ENCODE assay signal across 8 cellular contexts in genomic region chr16:22190169-22191088, GRCh38. TPM values are rescaled to one million over a fixed set of nuclear protein-coding genes. Genes with fewer than 3 reads are reported as not detected.
DNase-seq lines count a peak whose midpoint lies in the region; ATAC-seq and TF ChIP-seq lines count a peak whose summit lies in the region.

No MANE protein-coding gene starts in this region.

- ATAC-seq in HG02610 (IDR thresholded peaks at IDR 0.05; ENCODE audit: unreplicated experiment) (peak; percentile 62), thoracic aorta (ENCODE audit: insufficient number of reproducible peaks, low FRiP score, low read depth) (peak; percentile 78)
- peak; percentile 62 to 75 for ATAC-seq in activated naive CD4-positive, alpha-beta T cell treated with anti-CD3 and anti-CD28 coated beads, Interleukin-2, amount 50 U/mL, for 72 hours

- CTCF ChIA-PET in SK-N-SH (lab: Yijun Ruan, JAX): interaction anchor here (0.7 to 9.3 kb wide), 8 partner anchors 13 to 239 kb away, joined by 3 to 115 read pairs (median 20); partner anchors contain the start of genes MOSMO, PDZD9 and POLR3E

- H3K4me3 ChIP-seq in SK-N-SH (ENCODE audit: low read depth in 2 of 2, low read length in 1 of 2) (peak overlapping the region; percentile 68 to 71), osteoblast (ENCODE audit: insufficient read depth, low read length) (peak overlapping the region; percentile 75), thoracic aorta (peak overlapping the region; percentile 79)

- POLR2A ChIA-PET in SK-N-SH (lab: Yijun Ruan, JAX): interaction anchor here (1.0 kb wide), 4 partner anchors 26 to 182 kb away, joined by 3 to 4 read pairs (median 4); no protein-coding TSS in a partner anchor

- H4K20me1 ChIP-seq in SK-N-SH (ENCODE audit: insufficient read depth): no peaks in the 10 kb centered on the region
- no peaks in the 10 kb centered on the region for H4K20me1 ChIP-seq in osteoblast (ENCODE audit: insufficient read depth, low read length)

- TF ChIP-seq CTCF in GM10266 (IDR thresholded peaks at IDR 0.05; ENCODE audit: control insufficient read depth, insufficient read depth, low read depth, missing control alignments) (no peak), SK-N-SH (IDR thresholded peaks at IDR 0.05) (no peak), osteoblast (IDR thresholded peaks at IDR 0.05; ENCODE audit: extremely low read depth, low read depth, low read length) (no peak), thoracic aorta (IDR thresholded peaks at IDR 0.05) (no peak)

- H3K36me3 ChIP-seq in SK-N-SH (replicated peaks in 1 of 2; ENCODE audit: control insufficient read depth in 1 of 2, insufficient read depth in 2 of 2, low read length in 1 of 2) (no peaks in the 10 kb centered on the region), osteoblast (ENCODE audit: insufficient read depth, low read length) (no peaks in the 10 kb centered on the region), thoracic aorta (no peaks in the 10 kb centered on the region)

- H3K9me3 ChIP-seq in SK-N-SH (no peaks in the 10 kb centered on the region), osteoblast (ENCODE audit: low read depth, low read length) (no peaks in the 10 kb centered on the region), thoracic aorta (no peaks in the 10 kb centered on the region)

- H3K4me2 ChIP-seq in SK-N-SH (peak overlapping the region; percentile 91), osteoblast (ENCODE audit: insufficient read depth, low read length) (peak overlapping the region; percentile 94)

- H3K79me2 ChIP-seq in SK-N-SH (ENCODE audit: insufficient read depth) (no peaks in the 10 kb centered on the region), osteoblast (ENCODE audit: insufficient read depth, low read length) (no peaks in the 10 kb centered on the region)

- TF ChIP-seq EP300 in SK-N-SH (IDR thresholded peaks at IDR 0.05; ENCODE audit: borderline replicate concordance in 1 of 2, low read depth in 1 of 2, low read length in 1 of 2): no peak

- H3K36me3 Mint-ChIP-seq in activated naive CD4-positive, alpha-beta T cell treated with anti-CD3 and anti-CD28 coated beads, Interleukin-2, amount 50 U/mL, for 72 hours: peaks cover 0 to 11% of the 10 kb centered on the region in 2 donors

- H3K9me2 ChIP-seq in SK-N-SH: no peaks in the 10 kb centered on the region

- peaks cover 11 to 13% of the 10 kb centered on the region in 2 donors for H3K9me3 Mint-ChIP-seq in activated naive CD4-positive, alpha-beta T cell treated with anti-CD3 and anti-CD28 coated beads, Interleukin-2, amount 50 U/mL, for 72 hours

- H3K27me3 ChIP-seq in SK-N-SH (ENCODE audit: insufficient read depth): no peaks in the 10 kb centered on the region
- H3K27me3 ChIP-seq in osteoblast (ENCODE audit: insufficient read depth, low read length): no peaks in the 10 kb centered on the region
- no peaks in the 10 kb centered on the region for H3K27me3 ChIP-seq in thoracic aorta (replicated peaks; ENCODE audit: insufficient read depth)

- peaks cover 10% of the 10 kb centered on the region for H3F3A ChIP-seq in SK-N-SH (replicated peaks; ENCODE audit: insufficient read depth)

- WGBS in SK-N-SH (ENCODE audit: low lambda C conversion rate): under 1% methylated on average over 56 of the region's 79 CpGs

- peak overlapping the region; percentile 73 for H3K9ac ChIP-seq in SK-N-SH

- no peak for TF ChIP-seq RAD21 in SK-N-SH (IDR thresholded peaks at IDR 0.05; ENCODE audit: low read length)

- H3K27ac ChIP-seq in SK-N-SH (ENCODE audit: low read depth in 2 of 2, low read length in 1 of 2) (peak overlapping the region; percentile 85), osteoblast (ENCODE audit: low read depth, low read length) (peak overlapping the region; percentile 94), thoracic aorta (peak overlapping the region; percentile 94 to 97)

- H2AFZ ChIP-seq in SK-N-SH (ENCODE audit: low read depth) (peak overlapping the region; percentile 84), osteoblast (ENCODE audit: low read length) (peak overlapping the region; percentile 84)

- H3K4me1 ChIP-seq in SK-N-SH (ENCODE audit: control insufficient read depth in 1 of 2, insufficient read depth in 2 of 2, low read depth in 1 of 2, low read length in 1 of 2): peaks cover 3 to 26% of the 10 kb centered on the region in 2 experiments; a peak in 2 of 4 replicates
- peaks cover 27% of the 10 kb centered on the region for H3K4me1 ChIP-seq in osteoblast (ENCODE audit: insufficient read depth, low read length)
- peaks cover 15 to 30% of the 10 kb centered on the region in 2 donors for H3K4me1 ChIP-seq in thoracic aorta (ENCODE audit: control insufficient read depth in 1 of 2, low read depth in 2 of 2)

- peak overlapping the region; percentile 98 to 99 for H3K27ac Mint-ChIP-seq in activated naive CD4-positive, alpha-beta T cell treated with anti-CD3 and anti-CD28 coated beads, Interleukin-2, amount 50 U/mL, for 72 hours

- peak; percentile 93 for DNase-seq in GM10266 (ENCODE audit: extremely low spot score)
- peak; percentile 99 for DNase-seq in NCI-H1092 (lab: John Stamatoyannopoulos, UW)
- DNase-seq in SK-N-SH: peak; percentile 92
- peak; percentile 99 for DNase-seq in activated naive CD4-positive, alpha-beta T cell treated with anti-CD3 and anti-CD28 coated beads, Interleukin-2, amount 50 U/mL, for 72 hours (ENCODE audit: low spot score in 2 of 2)
- peak; percentile 99 for DNase-seq in glomerular endothelial cell (ENCODE audit: extremely low read depth, low read depth, low spot score)
- peak; percentile 97 for DNase-seq in osteoblast (ENCODE audit: insufficient read length, low spot score, missing footprints)
- DNase-seq in thoracic aorta (ENCODE audit: low spot score): peak; percentile 100

TF ChIP-seq in SK-N-SH, 30 proteins besides CTCF, POLR2A, EP300 and RAD21 (continues in another document):
- no peak for TF ChIP-seq FOXM1 (IDR thresholded peaks at IDR 0.05; ENCODE audit: low read depth)
- TF ChIP-seq JUND (IDR thresholded peaks at IDR 0.05): no peak
- TF ChIP-seq TCF12 (IDR thresholded peaks at IDR 0.05): no peak
- TF ChIP-seq FOSL2 (IDR thresholded peaks at IDR 0.05; ENCODE audit: borderline replicate concordance, low read depth): no peak
- peak; percentile 24; the same call in 1 of the 2 replicates for TF ChIP-seq NRF1 (IDR thresholded peaks at IDR 0.05; ENCODE audit: low read depth, low read length)
- no peak for TF ChIP-seq RCOR1 (IDR thresholded peaks at IDR 0.05; ENCODE audit: low read length)
- no peak for TF ChIP-seq ZBTB33 (IDR thresholded peaks at IDR 0.05; ENCODE audit: borderline replicate concordance, low read depth)
- TF ChIP-seq SIN3A (IDR thresholded peaks at IDR 0.05; ENCODE audit: borderline replicate concordance, low read depth, low read length): 0 out of 2 replicates have a peak, but pooled peaks have one; percentile 14
- TF ChIP-seq ELF1 (IDR thresholded peaks at IDR 0.05): no peak
- no peak for TF ChIP-seq RXRA (IDR thresholded peaks at IDR 0.05; ENCODE audit: borderline replicate concordance, low read depth)
- no peak for TF ChIP-seq EZH2phosphoT487 (IDR thresholded peaks at IDR 0.05; ENCODE audit: borderline replicate concordance, low read depth)
- TF ChIP-seq FOXJ3 (CRISPR knock-in tag; IDR thresholded peaks at IDR 0.05): no peak
- no peak for TF ChIP-seq YY1 (IDR thresholded peaks at IDR 0.05; ENCODE audit: low read depth)
- TF ChIP-seq MAX (IDR thresholded peaks at IDR 0.05; ENCODE audit: low read depth): no peak
- 0 out of 2 replicates have a peak, but pooled peaks have one; percentile 30 for TF ChIP-seq POLR2AphosphoS5 (IDR thresholded peaks at IDR 0.05; ENCODE audit: low read depth, low read length)
- TF ChIP-seq NFIC (IDR thresholded peaks at IDR 0.05; ENCODE audit: borderline replicate concordance): no peak
- TF ChIP-seq SMC3 (IDR thresholded peaks at IDR 0.05; ENCODE audit: low read depth, low read length): no peak

RNA-seq across cellular contexts. Expression of gene EEF2K, which starts 15.6 kb away (rescaled TPM):
- polyA plus RNA-seq in SK-N-SH (2012; rRNA removed): 8.0 and 10.4 TPM in 2 replicates
- polyA plus RNA-seq in SK-N-SH (2012; cell fraction: cytosol; rRNA removed): 3.8 and 5.6 TPM in 2 replicates
- 35.2 and 38.2 TPM in 2 replicates for polyA plus RNA-seq in SK-N-SH (2012; cell fraction: nucleus; rRNA removed)
- 10 to 100 TPM in 1 of 2 donors, 1 to 10 TPM in 1; 7.8 to 28.1 TPM for total RNA-seq in activated naive CD4-positive, alpha-beta T cell treated with anti-CD3 and anti-CD28 coated beads, Interleukin-2, amount 50 U/mL, for 72 hours
- total RNA-seq in glomerular endothelial cell (20.6 and 26.5 TPM in 2 replicates), osteoblast (34.2 and 41.6 TPM in 2 replicates), thoracic aorta (10 to 100 TPM; 35.1 to 38.2 TPM)

RNA-seq across cellular contexts. Expression of gene SDR42E2, which starts 28.1 kb away (rescaled TPM):
- not detected in 2 replicates for polyA plus RNA-seq in SK-N-SH (2012; rRNA removed)
- not detected in 2 replicates for polyA plus RNA-seq in SK-N-SH (2012; cell fraction: cytosol; rRNA removed)
- polyA plus RNA-seq in SK-N-SH (2012; cell fraction: nucleus; rRNA removed): not detected in 2 replicates
- total RNA-seq in activated naive CD4-positive, alpha-beta T cell treated with anti-CD3 and anti-CD28 coated beads, Interleukin-2, amount 50 U/mL, for 72 hours: under 1 TPM in 1 of 2 donors, not detected in 1; 0.11 TPM
- not detected in 2 replicates for total RNA-seq in glomerular endothelial cell
- not detected in 2 replicates for total RNA-seq in osteoblast
- not detected for total RNA-seq in thoracic aorta

Comparison
In these comparisons a context has a peak if more than half of its experiments do, and no peak if none do; other contexts are left out.
1. Peak in every context shown above with its lines: DNase-seq, ATAC-seq, H3K4me3 ChIP-seq and H3K27ac ChIP-seq.